6 cellular contexts compared by ENCODE assay signal in genomic region chr13:110829486-110829885, GRCh38.
"Had no signal": no experiment of that assay in that cellular context is flagged by ENCODE, and none has a peak within 500 bp of the region (broad histone marks: within the 10 kb centered on the region; RNA-seq: fewer than 3 reads in every experiment).

No MANE protein-coding gene starts in this region.

- H3K4me3 ChIP-seq: K562 had no signal

- H3K27ac ChIP-seq: HL-60 had no signal

- H3K27ac Mint-ChIP-seq: IgD-negative memory B cell had no signal

- H3K36me3 Mint-ChIP-seq: IgD-negative memory B cell had no signal

- H3K4me1 Mint-ChIP-seq: IgD-negative memory B cell had no signal

- H3K9me3 Mint-ChIP-seq: IgD-negative memory B cell had no signal

- H3K4me3 Mint-ChIP-seq: IgD-negative memory B cell had no signal

- DNase-seq: IMR-90, KBM-7, KG1 had no signal
